Comparison of ENCODE assay signal across 11 cellular contexts in the genomic region with DNA sequence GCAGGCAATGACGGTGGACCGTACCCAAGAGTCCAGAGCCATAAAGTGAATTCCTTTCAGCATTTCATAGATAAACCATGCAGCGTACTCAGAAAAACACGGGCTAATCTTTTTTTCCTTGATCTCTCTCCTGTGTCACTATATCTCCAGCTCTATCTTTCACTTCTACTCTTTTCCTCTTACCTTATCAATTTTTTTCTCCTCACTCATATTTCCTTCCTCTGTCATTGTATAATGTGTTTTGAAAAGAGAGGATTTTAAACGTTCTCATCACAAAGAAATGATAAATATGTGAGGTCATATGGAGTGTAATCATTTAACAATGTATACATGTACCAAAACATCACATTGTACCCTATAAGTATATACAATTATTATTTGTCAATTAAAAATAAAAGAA.
"Had no signal": no experiment of that assay in that cellular context is flagged by ENCODE, and none has a peak within 500 bp of the region (broad histone marks: within the 10 kb centered on the region; RNA-seq: fewer than 3 reads in every experiment).

No MANE protein-coding gene starts in this region.

- H3K27ac ChIP-seq: GM23248 had no signal

- H3K9ac ChIP-seq: GM23248 had no signal

- H3K36me3 ChIP-seq: HAP-1 had no signal

- H2AFZ ChIP-seq: GM23248, GM23338 had no signal

- FAIRE-seq: H1, H54 had no signal

- H3K4me3 ChIP-seq: GM23248, GM23338, HAP-1 had no signal

- H3K4me2 ChIP-seq: GM23338 had no signal

- DNase-seq: GM23248, GOT3, H7, H9, HCEC 1CT, HFFc6 had no signal

- ATAC-seq: GM23338, HCT116 had no signal

- H3K4me1 ChIP-seq: HAP-1 had no signal

- H3K9me3 ChIP-seq: HAP-1 had no signal
